ENCODE assay signal across 11 cellular contexts in genomic region chr12:123064885-123065619, GRCh38.
A peak's percentile ranks its signal among the peaks of the same experiment; 100 is the strongest.
DNase-seq lines count a peak whose midpoint lies in the region; ATAC-seq and TF ChIP-seq lines count a peak whose summit lies in the region.
"Had no signal": no experiment of that assay in that cellular context is flagged by ENCODE, and none has a peak within 500 bp of the region (broad histone marks: within the 10 kb centered on the region; RNA-seq: fewer than 3 reads in every experiment).

No MANE protein-coding gene starts in this region.

- ATAC-seq in activated naive CD8-positive, alpha-beta T cell treated with anti-CD3 and anti-CD28 coated beads, Interleukin-2, amount 10 ng/mL, durations not matched to agents 7 days and 5 days (ENCODE audit: low read depth), result no peak
- ATAC-seq in right lobe of liver (no peak), HG03571 (IDR thresholded peaks at IDR 0.05; ENCODE audit: unreplicated experiment) (no peak), HG02642 (IDR thresholded peaks at IDR 0.05; ENCODE audit: poor library complexity, unreplicated experiment) (no peak)
- no peak for ATAC-seq in activated CD4-positive, CD25-positive, alpha-beta regulatory T cell treated with anti-CD3 and anti-CD28 coated beads, Interleukin-2, amount 50 U/mL, for 24 hours

- H3K9me3 ChIP-seq in right lobe of liver (no peaks in the 10 kb centered on the region), vagina (no peaks in the 10 kb centered on the region)

- H3K4me3 ChIP-seq in right lobe of liver (no peak overlapping the region), vagina (no peak overlapping the region)
- H3K4me3 ChIP-seq: hepatocyte had no signal

- no peaks in the 10 kb centered on the region for H3K9me3 Mint-ChIP-seq in activated naive CD8-positive, alpha-beta T cell treated with anti-CD3 and anti-CD28 coated beads, Interleukin-2, amount 10 ng/mL, durations not matched to agents 7 days and 5 days
- H3K9me3 Mint-ChIP-seq in activated naive CD8-positive, alpha-beta T cell treated with anti-CD3 and anti-CD28 coated beads for 36 hours, result no peaks in the 10 kb centered on the region
- H3K9me3 Mint-ChIP-seq: nephron progenitor cell had no signal

- H3K36me3 ChIP-seq in right lobe of liver (no peaks in the 10 kb centered on the region), vagina (no peaks in the 10 kb centered on the region)

- POLR2A ChIA-PET in activated naive CD8-positive, alpha-beta T cell treated with anti-CD3 and anti-CD28 coated beads, Interleukin-2, amount 10 ng/mL, durations not matched to agents 7 days and 5 days (lab: Charles Lee), result interaction anchor here (0.6 to 2.4 kb wide), 4 partner anchors 10 to 168 kb away, joined by 3 to 13 read pairs (median 4); partner anchors contain the start of gene MPHOSPH9

- intact Hi-C loops in right lobe of liver (cut with DNase I) (loop anchor here in 1 of 2 donors (10.0 kb wide), 1 partner anchor 80 kb away; no protein-coding TSS in a partner anchor), vagina (cut with DNase I) (no loop called here)

- peak overlapping the region; percentile 77 for H3K27ac Mint-ChIP-seq in activated naive CD8-positive, alpha-beta T cell treated with anti-CD3 and anti-CD28 coated beads, Interleukin-2, amount 10 ng/mL, durations not matched to agents 7 days and 5 days
- H3K27ac Mint-ChIP-seq in activated naive CD8-positive, alpha-beta T cell treated with anti-CD3 and anti-CD28 coated beads for 36 hours, result no peak overlapping the region
- H3K27ac Mint-ChIP-seq: nephron progenitor cell had no signal

- TF ChIP-seq CTCF in right lobe of liver (IDR thresholded peaks at IDR 0.05) (peak in 1 of 4 donors; percentile 6), vagina (IDR thresholded peaks at IDR 0.05) (no peak)

- no peaks in the 10 kb centered on the region for H3K27me3 Mint-ChIP-seq in activated naive CD8-positive, alpha-beta T cell treated with anti-CD3 and anti-CD28 coated beads, Interleukin-2, amount 10 ng/mL, durations not matched to agents 7 days and 5 days
- H3K27me3 Mint-ChIP-seq in activated naive CD8-positive, alpha-beta T cell treated with anti-CD3 and anti-CD28 coated beads for 36 hours, result no peaks in the 10 kb centered on the region

- H3K4me1 ChIP-seq in right lobe of liver, result peaks cover 3 to 75% (median 41%) of the 10 kb centered on the region in 4 donors
- peaks cover 51% of the 10 kb centered on the region for H3K4me1 ChIP-seq in vagina

- H3K27me3 ChIP-seq in right lobe of liver (no peaks in the 10 kb centered on the region), vagina (no peaks in the 10 kb centered on the region)
- H3K27me3 ChIP-seq: hepatocyte had no signal

- DNase-seq in activated naive CD8-positive, alpha-beta T cell treated with anti-CD3 and anti-CD28 coated beads, Interleukin-2, amount 10 ng/mL, durations not matched to agents 7 days and 5 days, result no peak
- no peak for DNase-seq in activated naive CD8-positive, alpha-beta T cell treated with anti-CD3 and anti-CD28 coated beads for 36 hours
- peak in 1 of 3 donors; percentile 49 for DNase-seq in right lobe of liver
- no peak for DNase-seq in vagina (ENCODE audit: extremely low spot score in 2 of 2)
- DNase-seq: nephron progenitor cell; stimulated activated CD4-positive, alpha-beta T cell treated with anti-CD3 and anti-CD28 coated beads, Interleukin-4, amount 100 ng/mL, for 24 hours had no signal

- TF ChIP-seq POLR2A in right lobe of liver (IDR thresholded peaks at IDR 0.05), result no peak
- TF ChIP-seq POLR2A in vagina (IDR thresholded peaks at IDR 0.05), result no peak

- H3K4me3 Mint-ChIP-seq in activated naive CD8-positive, alpha-beta T cell treated with anti-CD3 and anti-CD28 coated beads, Interleukin-2, amount 10 ng/mL, durations not matched to agents 7 days and 5 days, result no peak overlapping the region
- H3K4me3 Mint-ChIP-seq in activated naive CD8-positive, alpha-beta T cell treated with anti-CD3 and anti-CD28 coated beads for 36 hours, result no peak overlapping the region
- H3K4me3 Mint-ChIP-seq: nephron progenitor cell had no signal

- no peaks in the 10 kb centered on the region for H3K36me3 Mint-ChIP-seq in activated naive CD8-positive, alpha-beta T cell treated with anti-CD3 and anti-CD28 coated beads, Interleukin-2, amount 10 ng/mL, durations not matched to agents 7 days and 5 days
- no peaks in the 10 kb centered on the region for H3K36me3 Mint-ChIP-seq in activated naive CD8-positive, alpha-beta T cell treated with anti-CD3 and anti-CD28 coated beads for 36 hours

- H3K27ac ChIP-seq in angular gyrus (ENCODE audit: low read depth, low read length), result peak overlapping the region; percentile 96
- H3K27ac ChIP-seq in right lobe of liver, result peak overlapping the region; percentile 63 to 78 (median 76)
- peak overlapping the region; percentile 91 for H3K27ac ChIP-seq in vagina
- H3K27ac ChIP-seq: hepatocyte had no signal

- peaks cover 36% of the 10 kb centered on the region for H3K4me1 Mint-ChIP-seq in activated naive CD8-positive, alpha-beta T cell treated with anti-CD3 and anti-CD28 coated beads, Interleukin-2, amount 10 ng/mL, durations not matched to agents 7 days and 5 days
- peaks cover 47% of the 10 kb centered on the region for H3K4me1 Mint-ChIP-seq in activated naive CD8-positive, alpha-beta T cell treated with anti-CD3 and anti-CD28 coated beads for 36 hours

- 40% methylated on average over 2 of the region's 8 CpGs for WGBS in right lobe of liver (ENCODE audit: insufficient coverage, low coverage, low lambda C conversion rate, missing lambda C conversion rate)
